15 cellular contexts compared by ENCODE assay signal in the genomic region with DNA sequence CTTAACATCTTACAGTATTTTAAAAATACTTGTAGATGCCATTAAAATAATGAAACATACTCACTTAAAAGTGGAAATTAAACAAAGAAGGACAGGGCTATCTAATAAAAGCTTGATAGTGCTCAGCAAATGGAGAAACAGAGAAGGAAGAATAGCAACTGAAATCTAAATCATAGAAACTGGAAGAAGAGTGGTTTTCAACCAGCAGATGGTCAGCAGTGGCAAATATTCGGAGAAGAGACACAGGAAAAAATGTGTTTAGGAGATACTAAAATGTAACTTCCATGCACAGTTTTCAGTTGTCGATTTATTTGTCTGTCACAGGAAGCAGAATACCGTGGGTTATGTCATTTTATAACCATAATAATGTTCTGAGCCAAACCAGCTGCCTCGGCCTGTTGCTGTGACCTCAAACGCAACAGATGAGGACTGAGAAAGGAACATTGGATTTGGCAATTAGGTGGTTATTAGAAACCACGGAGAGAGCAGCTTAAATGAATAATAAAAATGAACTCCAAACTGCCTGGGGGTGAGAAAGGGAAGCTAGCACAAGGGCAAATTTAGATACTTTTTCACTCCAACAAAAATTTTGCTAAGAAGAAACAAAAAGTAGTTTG.
DNase-seq lines count a peak whose midpoint lies in the region; ATAC-seq and TF ChIP-seq lines count a peak whose summit lies in the region.
"Had no signal": no experiment of that assay in that cellular context is flagged by ENCODE, and none has a peak within 500 bp of the region (broad histone marks: within the 10 kb centered on the region; RNA-seq: fewer than 3 reads in every experiment).

No MANE protein-coding gene starts in this region.

- H3K36me3 ChIP-seq in Loucy (ENCODE audit: insufficient read depth, low read length) (no peaks in the 10 kb centered on the region), neural progenitor cell (no peaks in the 10 kb centered on the region), aorta (ENCODE audit: control insufficient read depth in 1 of 2, insufficient read depth in 2 of 2, low read length in 1 of 2) (no peaks in the 10 kb centered on the region)

- H3K79me2 ChIP-seq in Loucy (ENCODE audit: insufficient read depth, low read length) = no peaks in the 10 kb centered on the region
- no peaks in the 10 kb centered on the region for H3K79me2 ChIP-seq in neural progenitor cell (ENCODE audit: low read depth)

- peaks cover 19% of the 10 kb centered on the region for H3K9me3 Mint-ChIP-seq in neural progenitor cell

- H3K4me3 ChIP-seq in Loucy (ENCODE audit: low read length, poor library complexity, severe bottlenecking) (peak overlapping the region; percentile 49), fibroblast of mammary gland (ENCODE audit: control insufficient read depth, low read depth, low read length) (no peak overlapping the region), neural progenitor cell (no peak overlapping the region), aorta (ENCODE audit: low read length in 2 of 2) (no peak overlapping the region)
- H3K4me3 ChIP-seq: GM12878 had no signal

- DNase-seq in GM04503 (ENCODE audit: low read depth) (peak; percentile 10), fibroblast of mammary gland (ENCODE audit: low read depth) (peak; percentile 85), neural progenitor cell (ENCODE audit: low spot score) (no peak), aorta (no peak), NCI-H345 treated with DMSO at 0.1 percent for 48 hours (lab: John Stamatoyannopoulos, UW; ENCODE audit: unreplicated experiment) (no peak), activated gamma-delta T cell (lab: John Stamatoyannopoulos, UW) (no peak)
- DNase-seq: activated CD4-positive, alpha-beta T cell treated with anti-CD3 and anti-CD28 coated beads, Interleukin-2, amount 50 U/mL, for 1 hour; DMS79 treated with DMSO at 0.1 percent for 48 hours; stimulated activated CD4-positive, alpha-beta T cell treated with anti-CD3 and anti-CD28 coated beads, Interleukin-2, amount 100 ng/mL, for 48 hours had no signal

- H3K27ac Mint-ChIP-seq in neural progenitor cell = peak overlapping the region; percentile 13
- H3K27ac Mint-ChIP-seq: activated T-helper 17 cell treated with anti-CD3 and anti-CD28 coated beads, Interleukin-2, amount 50 U/mL, for 72 hours; memory B cell; T-helper 2 cell treated with Interferon-gamma antibody and Interleukin-4, amounts not matched to agents 5 μg/mL and 100 μg/mL, for 36 hours had no signal

- peak overlapping the region; percentile 66 for H3K9ac ChIP-seq in Loucy (ENCODE audit: low read depth, low read length, poor library complexity, severe bottlenecking)
- no peak overlapping the region for H3K9ac ChIP-seq in neural progenitor cell

- H2AFZ ChIP-seq in Loucy (ENCODE audit: low read length) (peak overlapping the region; percentile 6; the same call in 1 of the 2 replicates), neural progenitor cell (replicated peaks) (no peak overlapping the region)

- peaks cover 12% of the 10 kb centered on the region; the same call in 1 of the 2 replicates for H3K9me3 ChIP-seq in Loucy (ENCODE audit: insufficient read depth, low read depth, low read length)
- no peaks in the 10 kb centered on the region for H3K9me3 ChIP-seq in neural progenitor cell (ENCODE audit: low read depth)
- H3K9me3 ChIP-seq in aorta (ENCODE audit: control insufficient read depth, low read length) = peaks cover 3% of the 10 kb centered on the region

- H3K4me1 ChIP-seq in Loucy (ENCODE audit: insufficient read depth, low read length, poor library complexity, severe bottlenecking) (peaks cover 41% of the 10 kb centered on the region), neural progenitor cell (peaks cover 1% of the 10 kb centered on the region), aorta (ENCODE audit: control insufficient read depth in 1 of 2, insufficient read depth in 2 of 2, low read length in 2 of 2) (no peaks in the 10 kb centered on the region)

- 68 to 71% methylated on average over 6 of the region's 6 CpGs for WGBS in aorta, 2 donors

- H3K4me3 Mint-ChIP-seq in neural progenitor cell = no peak overlapping the region
- H3K4me3 Mint-ChIP-seq: activated T-helper 17 cell treated with anti-CD3 and anti-CD28 coated beads, Interleukin-2, amount 50 U/mL, for 72 hours; memory B cell; T-helper 2 cell treated with Interferon-gamma antibody and Interleukin-4, amounts not matched to agents 5 μg/mL and 100 μg/mL, for 36 hours had no signal

- no peak overlapping the region for H3K27ac ChIP-seq in neural progenitor cell
- no peak overlapping the region for H3K27ac ChIP-seq in aorta (ENCODE audit: low read depth in 1 of 2, low read length in 2 of 2)

- peaks cover 17% of the 10 kb centered on the region for H3K4me1 Mint-ChIP-seq in neural progenitor cell
- H3K4me1 Mint-ChIP-seq: activated T-helper 17 cell treated with anti-CD3 and anti-CD28 coated beads, Interleukin-2, amount 50 U/mL, for 72 hours; memory B cell had no signal

- H3K27me3 Mint-ChIP-seq in neural progenitor cell (ENCODE audit: insufficient read depth, low read depth) = peaks cover 4% of the 10 kb centered on the region
- H3K27me3 Mint-ChIP-seq: memory B cell had no signal

- no peaks in the 10 kb centered on the region for H3K9me2 ChIP-seq in Loucy (replicated peaks; ENCODE audit: low read depth, low read length)

- no peak for ATAC-seq in HG02840 (IDR thresholded peaks at IDR 0.05; ENCODE audit: low FRiP score, unreplicated experiment)
- ATAC-seq in aorta (ENCODE audit: low FRiP score) = no peak
- ATAC-seq: activated T-helper 17 cell treated with anti-CD3 and anti-CD28 coated beads, Interleukin-2, amount 50 U/mL, for 72 hours; GM12878 had no signal

- H4K20me1 ChIP-seq in Loucy (ENCODE audit: insufficient read depth, low read length, poor library complexity, severe bottlenecking) = no peaks in the 10 kb centered on the region
- H4K20me1 ChIP-seq in neural progenitor cell (ENCODE audit: low read depth) = no peaks in the 10 kb centered on the region

- peaks cover 3% of the 10 kb centered on the region for H3K36me3 Mint-ChIP-seq in neural progenitor cell
- H3K36me3 Mint-ChIP-seq: memory B cell had no signal

- intact Hi-C loops in aorta (cut with DNase I) = no loop called here

- H3F3A ChIP-seq in Loucy (ENCODE audit: low read depth) (peaks cover 11% of the 10 kb centered on the region; the same call in 1 of the 2 replicates), neural progenitor cell (ENCODE audit: low read depth) (no peaks in the 10 kb centered on the region)

- TF ChIP-seq CTCF in Loucy (conservative IDR thresholded peaks at IDR 0.05; ENCODE audit: low read length) (no peak), fibroblast of mammary gland (conservative IDR thresholded peaks at IDR 0.05; ENCODE audit: control insufficient read depth, insufficient read depth, low read depth, low read length) (no peak), neural progenitor cell (IDR thresholded peaks at IDR 0.05) (no peak)

- H3K27me3 ChIP-seq in Loucy (ENCODE audit: insufficient read depth, low read length, poor library complexity, severe bottlenecking) (no peaks in the 10 kb centered on the region), neural progenitor cell (no peaks in the 10 kb centered on the region), aorta (ENCODE audit: control insufficient read depth in 1 of 2, insufficient read depth in 2 of 2, low read length in 1 of 2) (no peaks in the 10 kb centered on the region)

- H3K4me2 ChIP-seq in Loucy (ENCODE audit: low read depth, low read length, poor library complexity, severe bottlenecking) (peak overlapping the region; percentile 61), neural progenitor cell (no peak overlapping the region)

Comparison
In these comparisons a context has a peak if more than half of its experiments do, and no peak if none do; other contexts are left out.
1. DNase-seq: peak in GM04503 (single experiment) and fibroblast of mammary gland (single experiment); none in neural progenitor cell (single experiment), aorta (0 of 2), NCI-H345 treated with DMSO at 0.1 percent for 48 hours (single experiment) and activated gamma-delta T cell (single experiment).